ENCODE assay signal across 16 cellular contexts in the genomic region with DNA sequence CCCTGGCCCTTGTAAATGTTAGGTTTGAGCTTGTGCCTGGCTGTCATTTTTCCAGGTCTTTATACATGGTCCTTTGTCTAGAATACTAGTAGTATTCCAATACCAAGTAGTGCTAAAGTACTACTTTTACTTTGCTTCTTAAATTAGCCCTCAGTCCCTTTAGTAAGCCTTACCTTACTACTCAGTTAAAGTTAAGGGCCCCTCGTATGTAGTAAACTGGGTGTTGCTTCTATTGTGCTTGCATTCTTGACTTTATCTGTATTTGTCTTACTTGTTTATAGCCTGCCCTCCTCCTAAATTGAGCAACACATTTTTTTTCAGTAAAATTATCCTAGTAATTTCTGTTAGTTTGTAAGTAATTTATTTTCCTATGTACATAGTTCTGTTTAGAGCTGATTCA. TPM values are rescaled to one million over a fixed set of nuclear protein-coding genes. Genes with fewer than 3 reads are reported as not detected.
A peak's percentile ranks its signal among the peaks of the same experiment; 100 is the strongest.
DNase-seq lines count a peak whose midpoint lies in the region; ATAC-seq and TF ChIP-seq lines count a peak whose summit lies in the region.
"Had no signal": no experiment of that assay in that cellular context is flagged by ENCODE, and none has a peak within 500 bp of the region (broad histone marks: within the 10 kb centered on the region; RNA-seq: fewer than 3 reads in every experiment).

No MANE protein-coding gene starts in this region.

- H3K4me3 ChIP-seq in heart left ventricle (no peak overlapping the region), transverse colon (no peak overlapping the region)
- H3K4me3 ChIP-seq: BLaER1 treated with 17β-estradiol and CSF1 and Interleukin-3, amounts not matched to agents 10 nM and 100 nM; GM12878 had no signal

- H3K4me1 ChIP-seq in heart left ventricle (peaks cover 0 to 17% (median 5%) of the 10 kb centered on the region in 12 donors), transverse colon (peaks cover 0 to 48% (median 20%) of the 10 kb centered on the region in 4 donors)
- H3K4me1 ChIP-seq: BLaER1 treated with 17β-estradiol and CSF1 and Interleukin-3, amounts not matched to agents 10 nM and 100 nM had no signal

- no peaks in the 10 kb centered on the region for H3K27me3 ChIP-seq in heart left ventricle
- no peaks in the 10 kb centered on the region for H3K27me3 ChIP-seq in transverse colon
- H3K27me3 ChIP-seq: BLaER1 treated with 17β-estradiol and CSF1 and Interleukin-3, amounts not matched to agents 10 nM and 100 nM had no signal

- ATAC-seq in heart left ventricle (no peak), left cardiac atrium (no peak), left colon (peak; percentile 61), HG03432 (IDR thresholded peaks at IDR 0.05; ENCODE audit: unreplicated experiment) (no peak)
- ATAC-seq: CD8-positive, alpha-beta T cell; GM12878 had no signal

- intact Hi-C loops in heart left ventricle (cut with DNase I) = no loop called here
- intact Hi-C loops in left cardiac atrium (cut with DNase I) = no loop called here
- intact Hi-C loops in left colon (cut with DNase I, micrococcal nuclease) = no loop called here
- intact Hi-C loops in transverse colon (cut with DNase I; ENCODE audit: low total_unique reads) = no loop called here

- H3K27ac ChIP-seq in heart left ventricle (peak overlapping the region in 8 of 12 donors; percentile 8 to 54 (median 31)), transverse colon (peak overlapping the region in 3 of 4 donors; percentile 42 to 62 (median 43))
- H3K27ac ChIP-seq: BLaER1 treated with 17β-estradiol and CSF1 and Interleukin-3, amounts not matched to agents 10 nM and 100 nM had no signal

- H3K36me3 ChIP-seq in heart left ventricle = peaks cover 0 to 38% (median 26%) of the 10 kb centered on the region in 9 donors
- H3K36me3 ChIP-seq in transverse colon = peaks cover 0 to 5% (median 0%) of the 10 kb centered on the region in 4 donors

- no peak for DNase-seq in heart left ventricle
- DNase-seq in left cardiac atrium = no peak
- peak; percentile 1 for DNase-seq in amniotic epithelial cell (ENCODE audit: low read depth)
- no peak for DNase-seq in left colon
- DNase-seq in transverse colon = no peak
- no peak for DNase-seq in amygdala (lab: John Stamatoyannopoulos, UW)
- DNase-seq: 8988T; Calu3; CD8-positive, alpha-beta T cell; DMS53; DND-41; EL; H9 had no signal

- H3K9me3 ChIP-seq in heart left ventricle (no peaks in the 10 kb centered on the region), transverse colon (no peaks in the 10 kb centered on the region)
- H3K9me3 ChIP-seq: BLaER1 treated with 17β-estradiol and CSF1 and Interleukin-3, amounts not matched to agents 10 nM and 100 nM had no signal

- TF ChIP-seq CTCF in heart left ventricle (IDR thresholded peaks at IDR 0.05) = no peak
- no peak for TF ChIP-seq CTCF in transverse colon (IDR thresholded peaks at IDR 0.05)

- in situ Hi-C loops in transverse colon (cut with MboI; ENCODE audit: low pct_ligation_motif_present in 1 of 4, low pct_unique_long_range_greater_than_20kb in 1 of 4, low sequenced_read_pairs in 3 of 4) = loop anchor here in 1 of 4 donors (25.0 kb wide), 1 partner anchor 392 kb away; the partner anchor contains the start of gene MFAP3L

- TF ChIP-seq POLR2A in heart left ventricle (IDR thresholded peaks at IDR 0.05) (no peak), transverse colon (IDR thresholded peaks at IDR 0.05) (no peak)

- WGBS in heart left ventricle, 4 donors = 42 to 67% (median 55%) methylated on average over 1 of the region's 1 CpG
- 36 to 52% methylated on average over 1 of the region's 1 CpG for WGBS in transverse colon (ENCODE audit: low coverage in 1 of 2), 2 donors

- TF ChIP-seq EP300 in transverse colon (IDR thresholded peaks at IDR 0.05; ENCODE audit: low read depth) = no peak

RNA-seq across cellular contexts. Expression of gene CLCN3, which starts 25.2 kb away (rescaled TPM):
- 10 to 100 TPM; 46.4 to 86.2 (median 59.3) TPM for total RNA-seq in heart left ventricle
- 10 to 100 TPM; 17.4 to 30.2 TPM for polyA plus RNA-seq in heart left ventricle
- 10 to 100 TPM; 38.7 to 42.5 TPM for total RNA-seq in left cardiac atrium
- total RNA-seq in left colon = 100 to 1,000 TPM; 116 to 131 TPM
- total RNA-seq in transverse colon = 10 to 100 TPM; 46.8 to 91.1 (median 69.3) TPM

RNA-seq across cellular contexts. Expression of gene NEK1, which starts 33.2 kb away (rescaled TPM):
- total RNA-seq in heart left ventricle (10 to 100 TPM in 7 of 9 donors, 1 to 10 TPM in 2; 6.8 to 17.8 (median 14.7) TPM), left cardiac atrium (10 to 100 TPM; 12.4 to 13.3 TPM), left colon (1 to 10 TPM; 8.5 to 9.0 TPM), transverse colon (10 to 100 TPM in 2 of 4 donors, 1 to 10 TPM in 2; 7.6 to 14.9 (median 10.2) TPM)
- polyA plus RNA-seq in heart left ventricle = 1 to 10 TPM; 4.8 to 6.4 TPM
